In genomic region chr19:15835565-15836344, GRCh38 we compare ENCODE assay signal across 11 cellular contexts. TPM values are rescaled to one million over a fixed set of nuclear protein-coding genes. Genes with fewer than 3 reads are reported as not detected.
A peak's percentile ranks its signal among the peaks of the same experiment; 100 is the strongest.
DNase-seq lines count a peak whose midpoint lies in the region; ATAC-seq, FAIRE-seq and TF ChIP-seq lines count a peak whose summit lies in the region.
"Not testable (repeated sequence)": the region's sequence is repeated elsewhere in the genome, so short reads cannot be mapped to it uniquely, and the experiment has no call there.
"Had no signal": no experiment of that assay in that cellular context is flagged by ENCODE, and none has a peak within 500 bp of the region (broad histone marks: within the 10 kb centered on the region; RNA-seq: fewer than 3 reads in every experiment).

No MANE protein-coding gene starts in this region.

- intact Hi-C loops in endothelial cell of umbilical vein (cut with micrococcal nuclease) = loop anchor here (2.0 kb wide), 1 partner anchor 361 kb away; the partner anchor contains the start of gene AP1M1
- intact Hi-C loops in lower leg skin (cut with DNase I; ENCODE audit: low total_unique reads); spleen (cut with DNase I; ENCODE audit: low total_unique reads): not testable (repeated sequence)

- H3K79me2 ChIP-seq in DND-41 (ENCODE audit: insufficient read depth, low read length); endothelial cell of umbilical vein (ENCODE audit: control insufficient read depth, insufficient read depth, low read length): not testable (repeated sequence)

- WGBS in lower leg skin, 2 donors = 29 to 32% methylated on average over 12 of the region's 12 CpGs
- WGBS in spleen, 5 donors = 26 to 42% (median 33%) methylated on average over 12 of the region's 12 CpGs
- 13% methylated on average over 12 of the region's 12 CpGs for WGBS in thymus

- H3K36me3 ChIP-seq in DND-41 (ENCODE audit: insufficient read depth, low read length); endothelial cell of umbilical vein (ENCODE audit: control insufficient read depth in 2 of 2, extremely low read depth in 1 of 2, insufficient read depth in 2 of 2, low read length in 2 of 2); spleen; thymus (ENCODE audit: control insufficient read depth, insufficient read depth): not testable (repeated sequence)

- dilution Hi-C loops in endothelial cell of umbilical vein (cut with MboI; ENCODE audit: extremely low pct_ligation_motif_present, low sequenced_read_pairs) = not testable (repeated sequence)

- CTCF ChIA-PET in endothelial cell of umbilical vein (lab: Charles Lee) = interaction anchor here (1.7 kb wide), 1 partner anchor 205 kb away, joined by 6 read pairs; no protein-coding TSS in a partner anchor

- not testable (repeated sequence) for H4K20me1 ChIP-seq in DND-41 (ENCODE audit: insufficient read depth, low read length); endothelial cell of umbilical vein (replicated peaks; ENCODE audit: control insufficient read depth, extremely low read depth, insufficient read depth, low read length)

- peak overlapping the region; percentile 84 for H3K4me2 ChIP-seq in DND-41 (ENCODE audit: insufficient read depth, low read length)
- peak overlapping the region; percentile 88 for H3K4me2 ChIP-seq in endothelial cell of umbilical vein (ENCODE audit: insufficient read depth, low read length)

- not testable (repeated sequence) for BruUV-seq in endothelial cell of umbilical vein (replicated peaks; lab: Mats Ljungman, UMichigan)

- H3K4me1 ChIP-seq in DND-41 (ENCODE audit: insufficient read depth, low read length) = peaks cover 22% of the 10 kb centered on the region
- H3K4me1 ChIP-seq in endothelial cell of umbilical vein (ENCODE audit: control insufficient read depth, extremely low read depth, insufficient read depth, low read length); thymus (ENCODE audit: control insufficient read depth, insufficient read depth, low read length): not testable (repeated sequence)
- peaks cover 0 to 23% (median 18%) of the 10 kb centered on the region in 6 donors for H3K4me1 ChIP-seq in spleen

- H3K9me1 ChIP-seq in endothelial cell of umbilical vein (replicated peaks; ENCODE audit: control insufficient read depth, extremely low read depth, insufficient read depth, low read length) = not testable (repeated sequence)

- TF ChIP-seq CTCF in DND-41 (IDR thresholded peaks at IDR 0.05; ENCODE audit: borderline replicate concordance, extremely low read depth, low read length, poor library complexity, severe bottlenecking); endothelial cell of umbilical vein (IDR thresholded peaks at IDR 0.05; ENCODE audit: extremely low read depth in 1 of 2, insufficient read depth in 1 of 2, low read depth in 1 of 2, low read length in 2 of 2); lower leg skin (IDR thresholded peaks at IDR 0.05); spleen (IDR thresholded peaks at IDR 0.05 in 8 of 11, conservative IDR thresholded peaks at IDR 0.05 in 3 of 11): not testable (repeated sequence)

- H3K27ac ChIP-seq in DND-41 (ENCODE audit: low read length) (peak overlapping the region; percentile 97), endothelial cell of umbilical vein (ENCODE audit: insufficient read depth, low read depth, low read length) (peak overlapping the region; percentile 66), spleen (peak overlapping the region; percentile 98 to 100 (median 100)), thymus (ENCODE audit: low read depth) (peak overlapping the region; percentile 100)

- POLR2A ChIA-PET in endothelial cell of umbilical vein (lab: Charles Lee) = not testable (repeated sequence)

- ATAC-seq in DND-41 (ENCODE audit: insufficient read depth, low read depth) = peak; percentile 31

- not testable (repeated sequence) for H3K27me3 ChIP-seq in DND-41 (ENCODE audit: insufficient read depth, low read length, poor library complexity); endothelial cell of umbilical vein (ENCODE audit: control insufficient read depth in 2 of 2, insufficient read depth in 2 of 2, low read length in 2 of 2); spleen (replicated peaks in 1 of 7); thymus (ENCODE audit: control insufficient read depth, insufficient read depth)

- DNase-seq in DND-41 (peak; percentile 66), NCI-H2196 (lab: John Stamatoyannopoulos, UW; ENCODE audit: unreplicated experiment) (peak; percentile 51), lower leg skin (ENCODE audit: low spot score in 2 of 2) (peak in 1 of 2 donors; percentile 19)
- peak; percentile 28 for DNase-seq in activated CD4-positive, CD25-positive, alpha-beta regulatory T cell treated with anti-CD3 and anti-CD28 coated beads, Interleukin-2, amount 50 U/mL, for 16 hours (ENCODE audit: low read depth, low spot score)
- DNase-seq in activated naive CD4-positive, alpha-beta T cell treated with Interleukin-2 at 50 U/mL for 16 hours = peak; percentile 51
- not testable (repeated sequence) for DNase-seq in endothelial cell of umbilical vein (ENCODE audit: low read depth, low spot score); spleen

- TF ChIP-seq POLR2A in endothelial cell of umbilical vein (IDR thresholded peaks at IDR 0.05; ENCODE audit: low read depth, low read length); lower leg skin (IDR thresholded peaks at IDR 0.05); spleen (IDR thresholded peaks at IDR 0.05): not testable (repeated sequence)

- peak; percentile 73 for FAIRE-seq in endothelial cell of umbilical vein (lab: Jason Lieb, UNC)

- H3K9ac ChIP-seq in DND-41 (ENCODE audit: low read depth, low read length) = peak overlapping the region; percentile 98
- H3K9ac ChIP-seq in endothelial cell of umbilical vein (replicated peaks; ENCODE audit: extremely low read depth, insufficient read depth, low read length) = peak overlapping the region; percentile 79

- H3K4me3 ChIP-seq in DND-41 (ENCODE audit: low read depth in 1 of 2, low read length in 2 of 2) (peak overlapping the region; percentile 55 to 80), endothelial cell of umbilical vein (replicated peaks in 1 of 3; ENCODE audit: insufficient read depth in 1 of 3, low read depth in 1 of 3, low read length in 3 of 3) (peak overlapping the region; percentile 20 to 76 (median 66)), lower leg skin (ENCODE audit: low read depth, poor library complexity, severe bottlenecking) (peak overlapping the region; percentile 75), spleen (peak overlapping the region; percentile 56 to 79 (median 62)), thymus (ENCODE audit: low read length) (peak overlapping the region; percentile 71)

- peak overlapping the region; percentile 87 for H2AFZ ChIP-seq in DND-41 (ENCODE audit: low read depth, low read length)
- peak overlapping the region; percentile 59 for H2AFZ ChIP-seq in endothelial cell of umbilical vein (ENCODE audit: low read depth, low read length)

- not testable (repeated sequence) for H3K9me3 ChIP-seq in DND-41 (ENCODE audit: insufficient read depth, low read length, severe bottlenecking); endothelial cell of umbilical vein (replicated peaks; ENCODE audit: control insufficient read depth, insufficient read depth, low read length); spleen; thymus (ENCODE audit: control insufficient read depth)

RNA-seq across cellular contexts. Expression of gene OR10H1, which starts 20.3 kb away (rescaled TPM):
- not detected in 2 replicates for total RNA-seq in endothelial cell of umbilical vein
- not detected in 2 replicates for polyA plus RNA-seq in endothelial cell of umbilical vein
- polyA plus RNA-seq in endothelial cell of umbilical vein (2011; cell fraction: cytosol; rRNA removed) = not detected in 2 replicates
- polyA plus RNA-seq in endothelial cell of umbilical vein (2011; cell fraction: nucleus; rRNA removed) = not detected in 2 replicates
- polyA plus RNA-seq in endothelial cell of umbilical vein (2012) = not detected in 2 replicates
- polyA minus RNA-seq in endothelial cell of umbilical vein = not detected in 2 replicates
- not detected for polyA minus RNA-seq in endothelial cell of umbilical vein (2011; cell fraction: cytosol; rRNA and poly(A)+ RNA removed)
- not detected in 2 replicates for polyA minus RNA-seq in endothelial cell of umbilical vein (2011; cell fraction: nucleus; rRNA and poly(A)+ RNA removed)
- total RNA-seq in lower leg skin = under 1 TPM in 2 of 4 donors, not detected in 2; 0.06 to 0.30 TPM
- not detected for total RNA-seq in spleen
- polyA plus RNA-seq in spleen = not detected
- 0.09 TPM for polyA plus RNA-seq in thymus
- total RNA-seq: SK-MEL-5 had no signal
- polyA plus RNA-seq: neural cell had no signal

RNA-seq across cellular contexts. Expression of gene OR10H5, which starts 48.3 kb away (rescaled TPM):
- total RNA-seq in endothelial cell of umbilical vein = not detected in 2 replicates
- polyA plus RNA-seq in endothelial cell of umbilical vein = not detected in 2 replicates
- not detected in 2 replicates for polyA plus RNA-seq in endothelial cell of umbilical vein (2011; cell fraction: cytosol; rRNA removed)
- polyA plus RNA-seq in endothelial cell of umbilical vein (2011; cell fraction: nucleus; rRNA removed) = not detected in 2 replicates
- polyA plus RNA-seq in endothelial cell of umbilical vein (2012) = not detected in 2 replicates
- not detected in 2 replicates for polyA minus RNA-seq in endothelial cell of umbilical vein
- not detected for polyA minus RNA-seq in endothelial cell of umbilical vein (2011; cell fraction: cytosol; rRNA and poly(A)+ RNA removed)
- polyA minus RNA-seq in endothelial cell of umbilical vein (2011; cell fraction: nucleus; rRNA and poly(A)+ RNA removed) = not detected in 2 replicates
- total RNA-seq in lower leg skin = not detected
- not detected for total RNA-seq in spleen
- not detected for polyA plus RNA-seq in spleen
- 0.05 TPM for polyA plus RNA-seq in thymus
- total RNA-seq: endodermal cell, SK-MEL-5 had no signal
- polyA plus RNA-seq: neural cell had no signal
